Comparison of ENCODE assay signal across 8 cellular contexts in genomic region chr16:15055141-15056053, GRCh38. TPM values are rescaled to one million over a fixed set of nuclear protein-coding genes. Genes with fewer than 3 reads are reported as not detected.
A peak's percentile ranks its signal among the peaks of the same experiment; 100 is the strongest.
DNase-seq lines count a peak whose midpoint lies in the region; ATAC-seq and TF ChIP-seq lines count a peak whose summit lies in the region.

No MANE protein-coding gene starts in this region.

- dilution Hi-C loops in IMR-90 (cut with HindIII; ENCODE audit: low sequenced_read_pairs, unreplicated experiment), result no loop called here

- no peaks in the 10 kb centered on the region for H3K9me3 ChIP-seq in IMR-90 (ENCODE audit: control insufficient read depth, insufficient read depth, low read length)
- no peaks in the 10 kb centered on the region for H3K9me3 ChIP-seq in esophagus squamous epithelium
- no peaks in the 10 kb centered on the region for H3K9me3 ChIP-seq in neutrophil

- peaks cover 14% of the 10 kb centered on the region for H3K4me1 Mint-ChIP-seq in activated CD4-positive, alpha-beta T cell treated with anti-CD3 and anti-CD28 coated beads, Interleukin-2, amount 10 ng/mL, durations not matched to agents 24 days and 14 days

- TF ChIP-seq POLR2A in IMR-90 (IDR thresholded peaks at IDR 0.05; ENCODE audit: low read depth, low read length) (peak; percentile 43; the same call in 1 of the 2 replicates), esophagus squamous epithelium (IDR thresholded peaks at IDR 0.05) (peak in 2 of 4 donors; percentile 35 to 66)

- TF ChIP-seq CTCF in IMR-90 (conservative IDR thresholded peaks at IDR 0.05; ENCODE audit: low read depth, low read length), result 0 out of 2 replicates have a peak, but pooled peaks have one; percentile 7
- TF ChIP-seq CTCF in esophagus squamous epithelium (IDR thresholded peaks at IDR 0.05), result no peak
- TF ChIP-seq CTCF in neutrophil (IDR thresholded peaks at IDR 0.05), result no peak

- TF ChIP-seq RAD21 in IMR-90 (IDR thresholded peaks at IDR 0.05; ENCODE audit: low read length), result no peak

- peak overlapping the region; percentile 71 for H2AK5ac ChIP-seq in IMR-90 (ENCODE audit: low read depth, low read length)

- H2BK20ac ChIP-seq in IMR-90 (ENCODE audit: low read depth, low read length), result no peak overlapping the region

- peak overlapping the region; percentile 65 for H3K4ac ChIP-seq in IMR-90 (ENCODE audit: low read depth, low read length)

- peak overlapping the region; percentile 59 to 83; a peak in 3 of 4 replicates for H4K8ac ChIP-seq in IMR-90 (ENCODE audit: low read depth in 2 of 2, low read length in 2 of 2)

- peaks cover 8% of the 10 kb centered on the region for H3K36me3 ChIP-seq in IMR-90 (ENCODE audit: control insufficient read depth, insufficient read depth, low read length)
- peaks cover 0 to 19% (median 0%) of the 10 kb centered on the region in 3 donors for H3K36me3 ChIP-seq in esophagus squamous epithelium
- no peaks in the 10 kb centered on the region for H3K36me3 ChIP-seq in neutrophil

- no peak overlapping the region for H2BK120ac ChIP-seq in IMR-90 (ENCODE audit: low read depth, low read length)

- H2BK15ac ChIP-seq in IMR-90 (ENCODE audit: low read depth, low read length), result no peak overlapping the region

- 0% methylated on average over 13 of the region's 81 CpGs; no CpG with 5 or more reads in 1 of the 2 experiments for WGBS in IMR-90 (ENCODE audit: extremely low coverage in 2 of 2, insufficient read length in 1 of 2), 2 experiments
- WGBS in esophagus squamous epithelium, 2 donors, result 7 to 19% methylated on average over 7 to 14 of the region's 81 CpGs

- peak overlapping the region; percentile 70 for H3K4me3 ChIP-seq in IMR-90 (ENCODE audit: insufficient read depth, low read depth, low read length)
- H3K4me3 ChIP-seq in esophagus squamous epithelium, result peak overlapping the region; percentile 88 to 100 (median 97)
- H3K4me3 ChIP-seq in neutrophil (ENCODE audit: low read depth in 1 of 2, low read length in 1 of 2), result peak overlapping the region; percentile 85 to 95

- H3K27ac ChIP-seq in IMR-90 (ENCODE audit: insufficient read depth, low read length) (peak overlapping the region; percentile 55), esophagus squamous epithelium (peak overlapping the region; percentile 86 to 93 (median 90)), neutrophil (peak overlapping the region; percentile 50)

- ATAC-seq in GM21526 (IDR thresholded peaks at IDR 0.05; ENCODE audit: low FRiP score, unreplicated experiment) (peak; percentile 49), IMR-90 (ENCODE audit: low read depth) (peak; percentile 62)

- CTCF ChIA-PET in IMR-90 (lab: Yijun Ruan, JAX), result no interaction called here

- peaks cover 5% of the 10 kb centered on the region for H4K20me1 ChIP-seq in IMR-90 (ENCODE audit: insufficient read depth, low read length)

- H3K4me2 ChIP-seq in IMR-90 (ENCODE audit: low read depth, low read length), result peak overlapping the region; percentile 94

- H2BK5ac ChIP-seq in IMR-90 (ENCODE audit: low read depth, low read length, poor library complexity, severe bottlenecking), result peak overlapping the region; percentile 29

- no TSS peak for BruUV-seq in IMR-90 (replicated peaks; lab: Mats Ljungman, UMichigan)

- H3K27me3 Mint-ChIP-seq in activated CD4-positive, alpha-beta T cell treated with anti-CD3 and anti-CD28 coated beads, Interleukin-2, amount 10 ng/mL, durations not matched to agents 24 days and 14 days, result no peaks in the 10 kb centered on the region

- H3K27me3 ChIP-seq in IMR-90 (ENCODE audit: control insufficient read depth, insufficient read depth, low read length), result no peaks in the 10 kb centered on the region
- no peaks in the 10 kb centered on the region for H3K27me3 ChIP-seq in esophagus squamous epithelium
- H3K27me3 ChIP-seq in neutrophil, result no peaks in the 10 kb centered on the region

- intact Hi-C loops in IMR-90 (cut with micrococcal nuclease) (loop anchor here (1.0 kb wide), 1 partner anchor 39 kb away; the partner anchor contains the start of gene RRN3), esophagus squamous epithelium (cut with DNase I) (no loop called here)
- intact Hi-C loops in activated CD4-positive, alpha-beta T cell treated with anti-CD3 and anti-CD28 coated beads, Interleukin-2, amount 10 ng/mL, durations not matched to agents 24 days and 14 days (cut with micrococcal nuclease), result loop anchor here (1.0 kb wide), 1 partner anchor 80 kb away; the partner anchor contains the start of gene PDXDC1

- DNase-seq in DMS153 (lab: John Stamatoyannopoulos, UW) (peak; percentile 48), DMS153 treated with DMSO at 0.1 percent for 48 hours (lab: John Stamatoyannopoulos, UW; ENCODE audit: unreplicated experiment) (no peak), IMR-90 (peak; percentile 23), esophagus squamous epithelium (lab: John Stamatoyannopoulos, UW) (no peak), kidney glomerular epithelial cell (lab: John Stamatoyannopoulos, UW) (no peak)
- peak; percentile 70 for DNase-seq in activated CD4-positive, alpha-beta T cell treated with anti-CD3 and anti-CD28 coated beads, Interleukin-2, amount 10 ng/mL, durations not matched to agents 24 days and 14 days

- H3K4me1 ChIP-seq in IMR-90 (ENCODE audit: control insufficient read depth, insufficient read depth, low read length), result peaks cover 5% of the 10 kb centered on the region; the same call in 1 of the 2 replicates
- peaks cover 0 to 52% (median 4%) of the 10 kb centered on the region in 3 donors for H3K4me1 ChIP-seq in esophagus squamous epithelium
- H3K4me1 ChIP-seq in neutrophil (ENCODE audit: control insufficient read depth in 1 of 2, insufficient read depth in 1 of 2, low read depth in 1 of 2, low read length in 1 of 2), result peaks cover 23 to 36% of the 10 kb centered on the region in 2 experiments

- peak overlapping the region; percentile 15; the same call in 1 of the 2 replicates for H4K91ac ChIP-seq in IMR-90 (ENCODE audit: insufficient read depth, low read depth, low read length)

- H4K5ac ChIP-seq in IMR-90 (ENCODE audit: low read depth, low read length), result peak overlapping the region; percentile 44

- peak overlapping the region; percentile 86 for H3K9ac ChIP-seq in IMR-90 (ENCODE audit: low read depth, low read length)

- H3K23ac ChIP-seq in IMR-90 (ENCODE audit: low read depth, low read length), result peak overlapping the region; percentile 90; the same call in 1 of the 2 replicates

- no peaks in the 10 kb centered on the region for H3K9me3 Mint-ChIP-seq in activated CD4-positive, alpha-beta T cell treated with anti-CD3 and anti-CD28 coated beads, Interleukin-2, amount 10 ng/mL, durations not matched to agents 24 days and 14 days

- H3K36me3 Mint-ChIP-seq in activated CD4-positive, alpha-beta T cell treated with anti-CD3 and anti-CD28 coated beads, Interleukin-2, amount 10 ng/mL, durations not matched to agents 24 days and 14 days (ENCODE audit: low read depth), result peaks cover 16% of the 10 kb centered on the region

- H2AFZ ChIP-seq in IMR-90 (replicated peaks; ENCODE audit: low read length, poor library complexity), result peak overlapping the region; percentile 94

- H3K4me3 Mint-ChIP-seq in activated CD4-positive, alpha-beta T cell treated with anti-CD3 and anti-CD28 coated beads, Interleukin-2, amount 10 ng/mL, durations not matched to agents 24 days and 14 days, result peak overlapping the region; percentile 86

- peak overlapping the region; percentile 61 for H3K27ac Mint-ChIP-seq in activated CD4-positive, alpha-beta T cell treated with anti-CD3 and anti-CD28 coated beads, Interleukin-2, amount 10 ng/mL, durations not matched to agents 24 days and 14 days

- H3K18ac ChIP-seq in IMR-90 (ENCODE audit: low read depth, low read length), result 0 out of 2 replicates have a peak overlapping the region, but pooled peaks have one; percentile 18

- H3K56ac ChIP-seq in IMR-90 (ENCODE audit: extremely low read depth, insufficient read depth, low read length), result peak overlapping the region; percentile 65; the same call in 1 of the 2 replicates

- peak overlapping the region; percentile 98 for H2AK9ac ChIP-seq in IMR-90 (replicated peaks; ENCODE audit: low read depth, low read length, poor library complexity)

- peaks cover 5% of the 10 kb centered on the region for H3K9me1 ChIP-seq in IMR-90 (ENCODE audit: insufficient read depth, low read length)

- in situ Hi-C loops in IMR-90 (cut with MboI; ENCODE audit: low sequenced_read_pairs), result no loop called here

- peak overlapping the region; percentile 85 for H3K14ac ChIP-seq in IMR-90 (replicated peaks; ENCODE audit: low read depth, low read length)

- POLR2A ChIA-PET in IMR-90 (lab: Charles Lee; ENCODE audit: unreplicated experiment), result no interaction called here

- H3K79me1 ChIP-seq in IMR-90 (ENCODE audit: low read depth in 1 of 2, low read length in 2 of 2), result peaks cover 22 to 48% of the 10 kb centered on the region in 2 experiments

TF ChIP-seq in IMR-90, 13 proteins besides CTCF, POLR2A, EP300 and RAD21:
- TF ChIP-seq BHLHE40 (IDR thresholded peaks at IDR 0.05; ENCODE audit: low read depth, low read length), result peak; percentile 74
- TF ChIP-seq USF2 (IDR thresholded peaks at IDR 0.05; ENCODE audit: low read depth, low read length), result no peak

RNA-seq across cellular contexts. Expression of gene NTAN1, which starts 0.5 kb away (rescaled TPM):
- 54.4 and 66.3 TPM in 2 replicates for total RNA-seq in IMR-90 (2012; rRNA removed)
- polyA plus RNA-seq in IMR-90 (2012; rRNA removed), result 50.5 and 50.6 TPM in 2 replicates
- polyA plus RNA-seq in IMR-90 (2012; cell fraction: cytosol; rRNA removed), result 30.1 and 38.4 TPM in 2 replicates
- polyA plus RNA-seq in IMR-90 (2012; cell fraction: nucleus; rRNA removed; ENCODE audit: low replicate concordance), result 14.5 and 32.8 TPM in 2 replicates
- 26.6 and 30.1 TPM in 2 replicates for total RNA-seq in activated CD4-positive, alpha-beta T cell treated with anti-CD3 and anti-CD28 coated beads, Interleukin-2, amount 10 ng/mL, durations not matched to agents 24 days and 14 days
- 10 to 100 TPM; 23.2 to 64.8 (median 34.1) TPM for total RNA-seq in esophagus squamous epithelium

RNA-seq across cellular contexts. Expression of gene RRN3, which starts 38.7 kb away (rescaled TPM):
- total RNA-seq in IMR-90 (2012; rRNA removed) (47.7 and 58.3 TPM in 2 replicates), esophagus squamous epithelium (10 to 100 TPM; 14.0 to 27.8 (median 20.0) TPM)
- 17.6 and 22.1 TPM in 2 replicates for polyA plus RNA-seq in IMR-90 (2012; rRNA removed)
- polyA plus RNA-seq in IMR-90 (2012; cell fraction: cytosol; rRNA removed), result 4.0 and 7.1 TPM in 2 replicates
- polyA plus RNA-seq in IMR-90 (2012; cell fraction: nucleus; rRNA removed; ENCODE audit: low replicate concordance), result 4.7 and 25.4 TPM in 2 replicates
- total RNA-seq in activated CD4-positive, alpha-beta T cell treated with anti-CD3 and anti-CD28 coated beads, Interleukin-2, amount 10 ng/mL, durations not matched to agents 24 days and 14 days, result 34.1 and 38.4 TPM in 2 replicates

Comparison
In these comparisons a context has a peak if more than half of its experiments do, and no peak if none do; other contexts are left out.
1. DNase-seq: peak in DMS153 (single experiment), IMR-90 (single experiment) and activated CD4-positive, alpha-beta T cell treated with anti-CD3 and anti-CD28 coated beads, Interleukin-2, amount 10 ng/mL, durations not matched to agents 24 days and 14 days (single experiment); none in DMS153 treated with DMSO at 0.1 percent for 48 hours (single experiment), esophagus squamous epithelium (single experiment) and kidney glomerular epithelial cell (single experiment).
2. Peak in every context shown above with its lines, with median percentiles within 50 percentile points of each other: H3K27ac ChIP-seq and H3K4me3 ChIP-seq.